Comparison of ENCODE assay signal across 8 cellular contexts in genomic region chr16:85245307-85246172, GRCh38.
DNase-seq lines count a peak whose midpoint lies in the region; ATAC-seq and TF ChIP-seq lines count a peak whose summit lies in the region.

No MANE protein-coding gene starts in this region.

- TF ChIP-seq POLR2A in heart left ventricle (IDR thresholded peaks at IDR 0.05) (no peak), sigmoid colon (IDR thresholded peaks at IDR 0.05) (no peak)

- DNase-seq in Calu3 (peak; percentile 70), SJCRH30 (peak; percentile 66 to 77), heart left ventricle (peak in 4 of 5 donors; percentile 59 to 74 (median 63)), sigmoid colon (peak; percentile 83), DMS153 treated with DMSO at 0.1 percent for 48 hours (lab: John Stamatoyannopoulos, UW; ENCODE audit: unreplicated experiment) (no peak)
- peak; percentile 40 for DNase-seq in Jurkat, Clone E6-1 (ENCODE audit: low read depth, low spot score)
- DNase-seq in activated naive CD8-positive, alpha-beta T cell treated with anti-CD3 and anti-CD28 coated beads, Interleukin-2, amount 50 U/mL, for 16 hours (ENCODE audit: low read depth, low spot score), result peak; percentile 40

- H3K27ac ChIP-seq in SJCRH30 (no peak overlapping the region), heart left ventricle (no peak overlapping the region), sigmoid colon (no peak overlapping the region)

- peaks cover 92% of the 10 kb centered on the region for H3K27me3 Mint-ChIP-seq in Calu3 (ENCODE audit: unreplicated experiment)

- no peaks in the 10 kb centered on the region for H3K27me3 ChIP-seq in SJCRH30
- H3K27me3 ChIP-seq in heart left ventricle, result peaks cover 0 to 3% (median 0%) of the 10 kb centered on the region in 9 donors
- H3K27me3 ChIP-seq in sigmoid colon, result no peaks in the 10 kb centered on the region

- peak; percentile 85 for TF ChIP-seq CTCF in Calu3 (IDR thresholded peaks at IDR 0.05; ENCODE audit: unreplicated experiment)
- TF ChIP-seq CTCF in heart left ventricle (IDR thresholded peaks at IDR 0.05), result peak; percentile 64 to 88 (median 78)
- TF ChIP-seq CTCF in sigmoid colon (IDR thresholded peaks at IDR 0.05), result peak; percentile 74 to 91 (median 87)

- CTCF ChIA-PET in Calu3 (lab: Charles Lee), result interaction anchor here (0.6 to 1.9 kb wide), 5 partner anchors 8 to 1011 kb away, joined by 3 to 7 read pairs (median 3); no protein-coding TSS in a partner anchor

- H3K9me3 Mint-ChIP-seq in Calu3 (ENCODE audit: low read depth, unreplicated experiment), result no peaks in the 10 kb centered on the region

- no peak overlapping the region for H3K4me3 Mint-ChIP-seq in Calu3 (ENCODE audit: low read depth, unreplicated experiment)

- H3K36me3 ChIP-seq in SJCRH30, result no peaks in the 10 kb centered on the region
- no peaks in the 10 kb centered on the region for H3K36me3 ChIP-seq in heart left ventricle
- no peaks in the 10 kb centered on the region for H3K36me3 ChIP-seq in sigmoid colon

- peak in 3 of 4 donors; percentile 51 to 65 (median 62) for ATAC-seq in heart left ventricle
- ATAC-seq in HG03442 (IDR thresholded peaks at IDR 0.05; ENCODE audit: unreplicated experiment), result no peak

- TF ChIP-seq EP300 in sigmoid colon (IDR thresholded peaks at IDR 0.05), result no peak

- H3K4me3 ChIP-seq in Jurkat, Clone E6-1 (ENCODE audit: low read length), result no peak overlapping the region
- H3K4me3 ChIP-seq in SJCRH30, result no peak overlapping the region
- H3K4me3 ChIP-seq in heart left ventricle, result no peak overlapping the region
- no peak overlapping the region for H3K4me3 ChIP-seq in sigmoid colon

- WGBS in heart left ventricle, 4 donors, result 24 to 29% (median 27%) methylated on average over 24 of the region's 24 CpGs
- WGBS in sigmoid colon, 2 donors, result 21 to 25% methylated on average over 24 of the region's 24 CpGs

- H3K9me3 ChIP-seq in SJCRH30 (replicated peaks), result no peaks in the 10 kb centered on the region
- no peaks in the 10 kb centered on the region for H3K9me3 ChIP-seq in heart left ventricle
- no peaks in the 10 kb centered on the region for H3K9me3 ChIP-seq in sigmoid colon

- BruUV-seq in Calu3 (replicated peaks; lab: Mats Ljungman, UMichigan), result no TSS peak

- no peaks in the 10 kb centered on the region for H3K36me3 Mint-ChIP-seq in Calu3 (ENCODE audit: insufficient read depth, unreplicated experiment)

- H3K4me1 Mint-ChIP-seq in Calu3 (ENCODE audit: low read depth, unreplicated experiment), result peaks cover 8% of the 10 kb centered on the region

- H3K4me1 ChIP-seq in SJCRH30, result peaks cover 29% of the 10 kb centered on the region
- peaks cover 0 to 6% (median 0%) of the 10 kb centered on the region in 12 donors for H3K4me1 ChIP-seq in heart left ventricle
- peaks cover 0 to 8% (median 7%) of the 10 kb centered on the region in 4 donors for H3K4me1 ChIP-seq in sigmoid colon

- intact Hi-C loops in Calu3 (cut with micrococcal nuclease; ENCODE audit: unreplicated experiment), result no loop called here
- intact Hi-C loops in heart left ventricle (cut with DNase I), result loop anchor here in 3 of 10 donors (2.0 to 10.0 kb wide), 3 partner anchors 73 to 131 kb away; partner anchors contain the start of gene CIBAR2 (in 1 of the 3)
- intact Hi-C loops in sigmoid colon (cut with DNase I), result no loop called here

- no peak overlapping the region for H3K27ac Mint-ChIP-seq in Calu3 (ENCODE audit: unreplicated experiment)
